ENCODE assay signal across 1 cellular context in genomic region chr19:58213075-58213369, GRCh38.
TF ChIP-seq lines count a peak whose summit lies in the region.

No MANE protein-coding gene starts in this region.

TF ChIP-seq in endothelial cell of umbilical vein, 7 proteins besides CTCF, POLR2A, EP300 and RAD21:
- no peak for TF ChIP-seq JUN (IDR thresholded peaks at IDR 0.05; ENCODE audit: borderline replicate concordance, insufficient read depth, insufficient read length, low read depth)
- no peak for TF ChIP-seq GATA2 (IDR thresholded peaks at IDR 0.05; ENCODE audit: insufficient read depth, insufficient read length, low read depth, low read length)
- TF ChIP-seq MAX (IDR thresholded peaks at IDR 0.05; ENCODE audit: insufficient read depth, insufficient read length), result no peak
- TF ChIP-seq FOS (IDR thresholded peaks at IDR 0.05; ENCODE audit: borderline replicate concordance, insufficient read depth, low read length), result no peak
- TF ChIP-seq EZH2 (IDR thresholded peaks at IDR 0.05; ENCODE audit: borderline replicate concordance, low read depth, low read length, severe bottlenecking), result no peak
- TF ChIP-seq POLR2AphosphoS5 (IDR thresholded peaks at IDR 0.05; ENCODE audit: insufficient read depth, low read depth, low read length), result no peak
- TF ChIP-seq MYC (IDR thresholded peaks at IDR 0.05; ENCODE audit: low read depth, low read length), result no peak
